21 cellular contexts compared by ENCODE assay signal in the genomic region with DNA sequence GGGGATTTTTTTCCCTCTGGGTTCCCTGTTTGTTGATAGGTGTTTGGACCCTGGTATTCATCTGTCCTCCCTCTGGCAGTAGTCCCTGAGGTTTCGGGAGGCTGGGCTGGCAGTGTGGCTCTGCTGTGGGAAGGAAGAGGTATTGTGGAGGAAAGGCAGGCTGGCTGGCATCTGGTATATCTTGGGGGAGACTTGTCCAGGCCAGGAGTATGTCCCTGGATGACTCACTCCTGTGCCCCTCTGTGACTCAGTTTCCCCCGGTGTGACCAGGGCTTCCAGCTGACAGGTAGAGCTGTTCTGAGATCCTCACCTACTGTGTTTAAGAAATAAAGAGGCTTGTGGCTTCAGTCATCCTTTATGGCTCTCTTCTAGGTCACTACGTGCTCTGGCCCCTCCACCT. TPM values are rescaled to one million over a fixed set of nuclear protein-coding genes. Genes with fewer than 3 reads are reported as not detected.
"Had no signal": no experiment of that assay in that cellular context is flagged by ENCODE, and none has a peak within 500 bp of the region (broad histone marks: within the 10 kb centered on the region; RNA-seq: fewer than 3 reads in every experiment).

No MANE protein-coding gene starts in this region.

- DNase-seq: activated CD4-positive, alpha-beta memory T cell treated with anti-CD3 and anti-CD28 coated beads, Interleukin-2, amount 10 ng/mL, durations not matched to agents 7 days and 5 days; activated CD4-positive, alpha-beta T cell treated with anti-CD3 and anti-CD28 coated beads, Interleukin-2, amount 10 ng/mL, durations not matched to agents 7 days and 5 days; activated CD4-positive, CD25-positive, alpha-beta regulatory T cell; activated gamma-delta T cell treated with Interleukin-2 at 50 U/mL for 16 hours; activated naive CD4-positive, alpha-beta T cell treated with anti-CD3 and anti-CD28 coated beads, Interleukin-2, amount 10 ng/mL, durations not matched to agents 7 days and 5 days; activated naive CD8-positive, alpha-beta T cell treated with anti-CD3 and anti-CD28 coated beads for 36 hours; activated T-cell treated with anti-CD3 and anti-CD28 coated beads, Interleukin-2, amount 50 U/mL, for 72 hours; IMR-90; Kasumi-1; KBM-7; NCI-H1105 treated with DMSO at 0.1 percent for 48 hours; NCI-H1436 treated with DMSO at 0.1 percent for 48 hours; NCI-H187; NCI-H2081; NCI-H510A treated with DMSO at 0.1 percent for 48 hours; NCI-H69; SHP77 treated with DMSO at 0.1 percent for 48 hours; T-helper 17 cell; T-helper 9 cell had no signal

- ATAC-seq: activated T-cell treated with anti-CD3 and anti-CD28 coated beads, Interleukin-2, amount 50 U/mL, for 72 hours; T-helper 17 cell had no signal

- H3K27ac ChIP-seq: VCaP had no signal

RNA-seq across cellular contexts. Expression of a gene that starts 14.2 kb away (rescaled TPM):
- total RNA-seq: SK-MEL-5 had no signal
